24 cellular contexts compared by ENCODE assay signal in genomic region chr9:87889882-87890252, GRCh38. TPM values are rescaled to one million over a fixed set of nuclear protein-coding genes. Genes with fewer than 3 reads are reported as not detected.
DNase-seq lines count a peak whose midpoint lies in the region; ATAC-seq, FAIRE-seq and TF ChIP-seq lines count a peak whose summit lies in the region.
"Had no signal": no experiment of that assay in that cellular context is flagged by ENCODE, and none has a peak within 500 bp of the region (broad histone marks: within the 10 kb centered on the region; RNA-seq: fewer than 3 reads in every experiment).

No MANE protein-coding gene starts in this region.

- H3K4me3 ChIP-seq in colonic mucosa (no peak overlapping the region), kidney (ENCODE audit: low read length in 2 of 2) (no peak overlapping the region)
- H3K4me3 ChIP-seq: BLaER1, GM23248, MG63 had no signal

- DNase-seq in activated effector memory CD4-positive, alpha-beta T cell treated with anti-CD3 and anti-CD28 coated beads, Interleukin-2, amount 50 U/mL, for 16 hours: peak; percentile 52
- DNase-seq in activated effector memory CD4-positive, alpha-beta T cell treated with Interleukin-2 at 50 U/mL for 16 hours: no peak
- DNase-seq in colonic mucosa: peak; percentile 15
- DNase-seq in kidney: peak; percentile 69
- DNase-seq in ureter (ENCODE audit: low spot score): peak; percentile 20
- DNase-seq: CD4-positive, alpha-beta T cell; GM23248; H7; KBM-7; MG63; NCI-H1105 treated with DMSO at 0.1 percent for 48 hours; NCI-H146; NCI-H1930; NCI-H2107; NCI-H446; NCI-H524 treated with DMSO at 0.1 percent for 48 hours; NCI-H774 had no signal

- no peak for TF ChIP-seq CTCF in colonic mucosa (IDR thresholded peaks at IDR 0.05)
- no peak for TF ChIP-seq CTCF in kidney (IDR thresholded peaks at IDR 0.05; ENCODE audit: borderline replicate concordance, extremely low read depth, insufficient read depth)

- intact Hi-C loops in colonic mucosa (cut with DNase I): loop anchor here (10.0 kb wide), 1 partner anchor 205 kb away; no protein-coding TSS in a partner anchor
- intact Hi-C loops in kidney (cut with DNase I): no loop called here

- H3K27ac ChIP-seq in colonic mucosa (no peak overlapping the region), kidney (ENCODE audit: low read depth in 2 of 2, low read length in 2 of 2) (no peak overlapping the region)
- H3K27ac ChIP-seq: BLaER1, GM23248 had no signal

- no peaks in the 10 kb centered on the region for H3K27me3 ChIP-seq in colonic mucosa
- H3K27me3 ChIP-seq: BLaER1, MG63 had no signal

- H3K9ac ChIP-seq in colonic mucosa (ENCODE audit: low read depth in 2 of 2, low read length in 2 of 2) (no peak overlapping the region), kidney (ENCODE audit: low read length in 2 of 2) (no peak overlapping the region)
- H3K9ac ChIP-seq: BLaER1, GM23248 had no signal

- H3K9me3 ChIP-seq in colonic mucosa (no peaks in the 10 kb centered on the region), kidney (ENCODE audit: control insufficient read depth in 1 of 2, low read length in 2 of 2) (no peaks in the 10 kb centered on the region)
- H3K9me3 ChIP-seq: BLaER1, MG63 had no signal

- H3K4me1 ChIP-seq in colonic mucosa: no peaks in the 10 kb centered on the region
- no peaks in the 10 kb centered on the region for H3K4me1 ChIP-seq in kidney (ENCODE audit: control insufficient read depth in 1 of 2, insufficient read depth in 1 of 2, low read depth in 1 of 2, low read length in 2 of 2)
- H3K4me1 ChIP-seq: BLaER1 had no signal

- ATAC-seq in GM18519 (IDR thresholded peaks at IDR 0.05; ENCODE audit: low FRiP score, unreplicated experiment): no peak
- no peak for ATAC-seq in GM21423 (IDR thresholded peaks at IDR 0.05; ENCODE audit: unreplicated experiment)

- H3K36me3 ChIP-seq in colonic mucosa: no peaks in the 10 kb centered on the region
- H3K36me3 ChIP-seq in kidney (ENCODE audit: control insufficient read depth in 1 of 2, insufficient read depth in 2 of 2, low read length in 2 of 2): no peaks in the 10 kb centered on the region
- H3K36me3 ChIP-seq: BLaER1, MG63 had no signal

- no peak for FAIRE-seq in kidney (lab: Jason Lieb, UNC)
- FAIRE-seq: A204.1, D721Med had no signal

RNA-seq across cellular contexts. Expression of gene SPATA31E1, which starts 7.2 kb away (rescaled TPM):
- under 1 TPM in 1 of 2 donors, not detected in 1; 0.07 TPM for total RNA-seq in colonic mucosa
- not detected for total RNA-seq in kidney
- not detected for polyA plus RNA-seq in kidney (ENCODE audit: insufficient read depth, low read depth, low replicate concordance)
- not detected for total RNA-seq in ureter
- total RNA-seq: CD4-positive, alpha-beta T cell; GM23248; H7; LHCN-M2 had no signal
- polyA plus RNA-seq: GM23248 had no signal

RNA-seq across cellular contexts. Expression of gene SPATA31C1, which starts 27.9 kb away (rescaled TPM):
- total RNA-seq in colonic mucosa (not detected), kidney (not detected), ureter (not detected)
- polyA plus RNA-seq in kidney (ENCODE audit: insufficient read depth, low read depth, low replicate concordance): not detected
- total RNA-seq: CD4-positive, alpha-beta T cell; GM23248; LHCN-M2 had no signal
- polyA plus RNA-seq: AG04450, GM23248 had no signal
